ENCODE assay signal across 20 cellular contexts in the genomic region with DNA sequence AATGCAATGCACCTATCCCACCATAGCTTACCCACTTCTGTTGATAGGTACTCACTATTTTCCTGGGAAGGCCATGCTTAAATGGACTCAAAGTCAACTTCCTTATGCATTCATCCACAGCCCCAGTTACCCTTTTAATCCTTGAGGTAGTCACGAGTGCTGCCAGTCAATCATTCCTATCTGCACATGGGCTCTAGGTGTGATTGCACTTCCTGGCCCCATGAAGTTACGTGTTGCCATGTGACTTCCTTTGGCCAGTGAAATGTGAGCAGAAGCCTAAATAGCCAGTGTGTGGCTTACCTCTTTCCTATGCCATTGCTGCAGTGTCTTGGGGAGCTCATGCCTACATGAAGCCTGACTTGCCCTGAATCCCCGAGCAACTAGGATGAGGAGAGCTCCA. TPM values are rescaled to one million over a fixed set of nuclear protein-coding genes. Genes with fewer than 3 reads are reported as not detected.
A peak's percentile ranks its signal among the peaks of the same experiment; 100 is the strongest.
DNase-seq lines count a peak whose midpoint lies in the region; ATAC-seq and TF ChIP-seq lines count a peak whose summit lies in the region.
"Had no signal": no experiment of that assay in that cellular context is flagged by ENCODE, and none has a peak within 500 bp of the region (broad histone marks: within the 10 kb centered on the region; RNA-seq: fewer than 3 reads in every experiment).

No MANE protein-coding gene starts in this region.

- TF ChIP-seq EP300 in suprapubic skin (IDR thresholded peaks at IDR 0.05): no peak

- H3K9me3 ChIP-seq in WERI-Rb-1 (ENCODE audit: severe bottlenecking): no peaks in the 10 kb centered on the region
- no peaks in the 10 kb centered on the region for H3K9me3 ChIP-seq in suprapubic skin
- H3K9me3 ChIP-seq: neutrophil had no signal

- H3K27ac Mint-ChIP-seq in HFFc6: peak overlapping the region; percentile 93
- H3K27ac Mint-ChIP-seq: CD14-positive monocyte; dendritic cell treated with granulocyte-macrophage colony-stimulating factor and Interleukin-4, amounts not matched to agents 40 ng/mL and 50 ng/mL, for 4 days; stimulated activated naive CD8-positive, alpha-beta T cell treated with anti-CD3 and anti-CD28 coated beads, Interleukin-15, Interleukin-2, amounts not matched to agents 100 ng/mL and 50 ng/mL, for 24 hours had no signal

- H3K4me1 ChIP-seq in suprapubic skin: peaks cover 30% of the 10 kb centered on the region

- H3K9me3 Mint-ChIP-seq in HFFc6: no peaks in the 10 kb centered on the region
- H3K9me3 Mint-ChIP-seq: CD14-positive monocyte; dendritic cell treated with granulocyte-macrophage colony-stimulating factor and Interleukin-4, amounts not matched to agents 40 ng/mL and 50 ng/mL, for 4 days; stimulated activated naive CD8-positive, alpha-beta T cell treated with anti-CD3 and anti-CD28 coated beads, Interleukin-15, Interleukin-2, amounts not matched to agents 100 ng/mL and 50 ng/mL, for 24 hours had no signal

- TF ChIP-seq POLR2A in suprapubic skin (IDR thresholded peaks at IDR 0.05): no peak

- ATAC-seq in HG03045 (IDR thresholded peaks at IDR 0.05; ENCODE audit: unreplicated experiment) (no peak), HG03039 (IDR thresholded peaks at IDR 0.05; ENCODE audit: unreplicated experiment) (no peak)

- 89% methylated on average over 3 of the region's 3 CpGs for WGBS in suprapubic skin

- TF ChIP-seq CTCF in HFFc6 (IDR thresholded peaks at IDR 0.05): no peak
- no peak for TF ChIP-seq CTCF in WERI-Rb-1 (IDR thresholded peaks at IDR 0.05; ENCODE audit: low read depth, low read length)
- no peak for TF ChIP-seq CTCF in suprapubic skin (IDR thresholded peaks at IDR 0.05)
- TF ChIP-seq CTCF in GM13976 (IDR thresholded peaks at IDR 0.05; ENCODE audit: borderline replicate concordance, control extremely low read depth, extremely low read depth, insufficient read depth, missing control alignments): no peak

- H3K27me3 ChIP-seq in WERI-Rb-1 (ENCODE audit: insufficient read depth, low read depth, severe bottlenecking) (no peaks in the 10 kb centered on the region), suprapubic skin (no peaks in the 10 kb centered on the region)

- H3K36me3 ChIP-seq in WERI-Rb-1 (no peaks in the 10 kb centered on the region), suprapubic skin (no peaks in the 10 kb centered on the region)
- H3K36me3 ChIP-seq: neutrophil had no signal

- in situ Hi-C loops in GM13976 (cut with MboI; ENCODE audit: low sequenced_read_pairs, unreplicated experiment): no loop called here

- H3K27me3 Mint-ChIP-seq in HFFc6 (ENCODE audit: insufficient read depth): no peaks in the 10 kb centered on the region; the same call in 1 of the 2 replicates
- H3K27me3 Mint-ChIP-seq: stimulated activated naive CD8-positive, alpha-beta T cell treated with anti-CD3 and anti-CD28 coated beads, Interleukin-15, Interleukin-2, amounts not matched to agents 100 ng/mL and 50 ng/mL, for 24 hours had no signal

- H3K36me3 Mint-ChIP-seq in HFFc6 (ENCODE audit: low read depth): no peaks in the 10 kb centered on the region
- H3K36me3 Mint-ChIP-seq: CD14-positive monocyte had no signal

- H3K27ac ChIP-seq in WERI-Rb-1 (no peak overlapping the region), suprapubic skin (peak overlapping the region; percentile 28)
- H3K27ac ChIP-seq: HL-60, neutrophil, VCaP had no signal

- H3K4me3 ChIP-seq in WERI-Rb-1 (ENCODE audit: low read depth, low read length) (no peak overlapping the region), suprapubic skin (no peak overlapping the region)
- H3K4me3 ChIP-seq: lung had no signal

- DNase-seq in HFFc6: no peak
- peak; percentile 31 for DNase-seq in WERI-Rb-1
- peak; percentile 61 for DNase-seq in kidney tubule cell (ENCODE audit: low spot score)
- peak; percentile 15 to 47 for DNase-seq in suprapubic skin (ENCODE audit: low spot score in 2 of 2)
- DNase-seq in SKM-1 treated with dmso at 0.1 percent for 144 hours (lab: John Stamatoyannopoulos, UW; ENCODE audit: unreplicated experiment): no peak
- no peak for DNase-seq in GM13976 (ENCODE audit: low spot score)
- DNase-seq: activated naive CD4-positive, alpha-beta T cell; DND-41; H7; Kasumi-1; NCI-H1694 treated with DMSO at 0.1 percent for 48 hours had no signal

- H3K4me3 Mint-ChIP-seq in HFFc6: peak overlapping the region; percentile 53; the same call in 1 of the 2 replicates
- H3K4me3 Mint-ChIP-seq: CD14-positive monocyte; dendritic cell treated with granulocyte-macrophage colony-stimulating factor and Interleukin-4, amounts not matched to agents 40 ng/mL and 50 ng/mL, for 4 days; stimulated activated naive CD8-positive, alpha-beta T cell treated with anti-CD3 and anti-CD28 coated beads, Interleukin-15, Interleukin-2, amounts not matched to agents 100 ng/mL and 50 ng/mL, for 24 hours had no signal

- peaks cover 45% of the 10 kb centered on the region for H3K4me1 Mint-ChIP-seq in HFFc6 (ENCODE audit: low read depth)

RNA-seq across cellular contexts. Expression of a gene that starts 23.5 kb away (rescaled TPM):
- under 1 TPM; 0.41 to 0.61 (median 0.48) TPM for total RNA-seq in HFFc6 (2021; fragmentation: NEBNext Ultra II Directional; extraction: Animal tissue kit (Norgen Biotek cat#: 25700))
- under 1 TPM in 3 of 4 donors, not detected in 1; 0.23 to 0.52 (median 0.47) TPM for total RNA-seq in suprapubic skin

RNA-seq across cellular contexts. Expression of a gene that starts 43.4 kb away (rescaled TPM):
- total RNA-seq in HFFc6 (2021; fragmentation: NEBNext Ultra II Directional; extraction: Animal tissue kit (Norgen Biotek cat#: 25700)): 10 to 100 TPM; 33.2 to 40.3 (median 37.5) TPM
- 10 to 100 TPM in 2 of 4 donors, 1 to 10 TPM in 2; 8.9 to 17.3 (median 12.8) TPM for total RNA-seq in suprapubic skin

Comparison
In these comparisons a context has a peak if more than half of its experiments do, and no peak if none do; other contexts are left out.
1. DNase-seq: peak in WERI-Rb-1 (single experiment), kidney tubule cell (single experiment) and suprapubic skin (2 of 2); none in HFFc6 (single experiment), SKM-1 treated with dmso at 0.1 percent for 144 hours (single experiment) and GM13976 (single experiment).